20 cellular contexts compared by ENCODE assay signal in genomic region chr7:77662869-77663268, GRCh38. TPM values are rescaled to one million over a fixed set of nuclear protein-coding genes. Genes with fewer than 3 reads are reported as not detected.
DNase-seq lines count a peak whose midpoint lies in the region; ATAC-seq, FAIRE-seq and TF ChIP-seq lines count a peak whose summit lies in the region.
"Had no signal": no experiment of that assay in that cellular context is flagged by ENCODE, and none has a peak within 500 bp of the region (broad histone marks: within the 10 kb centered on the region; RNA-seq: fewer than 3 reads in every experiment).

No MANE protein-coding gene starts in this region.

- 0 out of 2 replicates have a peak overlapping the region, but pooled peaks have one; percentile 61 for H2BK20ac ChIP-seq in H1 (ENCODE audit: low read length)

- no peak for TF ChIP-seq EP300 in H1 (IDR thresholded peaks at IDR 0.05; ENCODE audit: borderline replicate concordance in 1 of 2, low read depth in 2 of 2, low read length in 2 of 2)

- no peak overlapping the region for H2BK15ac ChIP-seq in H1 (ENCODE audit: low read length)

- no peak overlapping the region for H4K91ac ChIP-seq in H1 (replicated peaks; ENCODE audit: insufficient read length, low read length)

- no peak for TF ChIP-seq CTCF in HEK293 (tag by site-specific recombination; IDR thresholded peaks at IDR 0.05)
- TF ChIP-seq CTCF in WTC11 (IDR thresholded peaks at IDR 0.05): no peak
- no peak for TF ChIP-seq CTCF in H1 (IDR thresholded peaks at IDR 0.05; ENCODE audit: control extremely low read depth in 1 of 3, insufficient read depth in 1 of 3, low read depth in 1 of 3, low read length in 3 of 3)
- TF ChIP-seq CTCF in neutrophil (IDR thresholded peaks at IDR 0.05): no peak
- no peak for TF ChIP-seq CTCF in coronary artery (IDR thresholded peaks at IDR 0.05)

- no peak overlapping the region for H4K8ac ChIP-seq in H1 (ENCODE audit: extremely low read depth, insufficient read depth, low read length)

- H3K4me2 ChIP-seq in H1 (ENCODE audit: insufficient read depth in 1 of 2, low read depth in 2 of 2, low read length in 2 of 2): no peak overlapping the region
- H3K4me2 ChIP-seq: BLaER1 treated with 17β-estradiol and CSF1 and Interleukin-3, amounts not matched to agents 10 nM and 100 nM had no signal

- H3K23ac ChIP-seq in H1 (ENCODE audit: insufficient read length): no peak overlapping the region

- H3K36me3 Mint-ChIP-seq in WTC11: 0 out of 2 replicates have a peak, but pooled peaks cover 5% of the 10 kb centered on the region
- H3K36me3 Mint-ChIP-seq: IgD-negative memory B cell had no signal

- H4K5ac ChIP-seq in H1 (ENCODE audit: insufficient read length, low read depth, low read length): no peak overlapping the region

- 70% methylated on average over 2 of the region's 2 CpGs; no CpG with 5 or more reads in 1 of the 2 experiments for WGBS in H1 (ENCODE audit: extremely low coverage in 1 of 2, insufficient coverage in 1 of 2, insufficient read length in 1 of 2, insufficient replicate concordance in 2 of 2, low coverage in 1 of 2, low lambda C conversion rate in 2 of 2, missing lambda C conversion rate in 1 of 2), 2 experiments

- peaks cover 2% of the 10 kb centered on the region; the same call in 1 of the 2 replicates for H3K4me1 Mint-ChIP-seq in WTC11
- H3K4me1 Mint-ChIP-seq: B cell, IgD-negative memory B cell had no signal

- H3K9ac ChIP-seq in H1 (replicated peaks in 1 of 4; ENCODE audit: extremely low read depth in 1 of 4, low read depth in 3 of 4, low read length in 3 of 4): no peak overlapping the region
- H3K9ac ChIP-seq: BLaER1 treated with 17β-estradiol and CSF1 and Interleukin-3, amounts not matched to agents 10 nM and 100 nM; GM23248 had no signal

- H3K4me3 Mint-ChIP-seq in WTC11: no peak overlapping the region
- H3K4me3 Mint-ChIP-seq: B cell; CD4-positive, alpha-beta T cell; IgD-negative memory B cell had no signal

- no peak for ATAC-seq in WTC11

- H3K27ac ChIP-seq in HEK293 (ENCODE audit: extremely low read depth, low read depth, low read length): no peak overlapping the region
- no peak overlapping the region for H3K27ac ChIP-seq in H1 (ENCODE audit: low read depth, low read length)
- H3K27ac ChIP-seq in neutrophil: peak overlapping the region; percentile 72
- H3K27ac ChIP-seq in coronary artery: no peak overlapping the region
- H3K27ac ChIP-seq: BLaER1 treated with 17β-estradiol and CSF1 and Interleukin-3, amounts not matched to agents 10 nM and 100 nM; GM23248 had no signal

- TF ChIP-seq RAD21 in H1 (IDR thresholded peaks at IDR 0.05 in 1 of 2, conservative IDR thresholded peaks at IDR 0.05 in 1 of 2; ENCODE audit: low read depth in 2 of 2, low read length in 2 of 2): no peak

- no peaks in the 10 kb centered on the region for H3K9me3 Mint-ChIP-seq in WTC11
- H3K9me3 Mint-ChIP-seq: CD4-positive, alpha-beta T cell; IgD-negative memory B cell had no signal

- CTCF ChIA-PET in HEK293 (lab: Yijun Ruan, JAX): no interaction called here
- CTCF ChIA-PET in WTC11 (lab: Charles Lee): no interaction called here
- CTCF ChIA-PET in H1 (lab: Charles Lee; ENCODE audit: partially characterized antibody): interaction anchor here (1.2 to 1.4 kb wide), 2 partner anchors 11 to 97 kb away, joined by 3 to 5 read pairs; no protein-coding TSS in a partner anchor

- H3K4ac ChIP-seq in H1 (replicated peaks; ENCODE audit: insufficient read length, low read depth, low read length): no peak overlapping the region

- H3K4me3 ChIP-seq in HEK293 (ENCODE audit: low read depth, low read length) (no peak overlapping the region), H1 (ENCODE audit: extremely low read depth in 1 of 4, insufficient read depth in 2 of 4, low read depth in 3 of 4, low read length in 4 of 4) (no peak overlapping the region), neutrophil (ENCODE audit: low read depth in 1 of 2, low read length in 1 of 2) (no peak overlapping the region), coronary artery (no peak overlapping the region)
- H3K4me3 ChIP-seq: BLaER1 treated with 17β-estradiol and CSF1 and Interleukin-3, amounts not matched to agents 10 nM and 100 nM; GM23248 had no signal

- no peak for TF ChIP-seq POLR2A in H1 (IDR thresholded peaks at IDR 0.05; ENCODE audit: control extremely low read depth in 1 of 2, low read depth in 2 of 2, low read length in 2 of 2)

- no peaks in the 10 kb centered on the region for H3K27me3 Mint-ChIP-seq in WTC11 (ENCODE audit: low read depth)
- H3K27me3 Mint-ChIP-seq: B cell; CD4-positive, alpha-beta T cell; IgD-negative memory B cell had no signal

- no peak overlapping the region for H3K14ac ChIP-seq in H1 (ENCODE audit: insufficient read length)

- DNase-seq in WTC11 (ENCODE audit: low spot score) (no peak), H1 (ENCODE audit: low read depth in 1 of 2, low spot score in 2 of 2) (no peak), HuH-7 (ENCODE audit: low spot score) (no peak), coronary artery (ENCODE audit: low spot score) (no peak)
- no peak for DNase-seq in stimulated activated CD4-positive, alpha-beta T cell treated with anti-CD3 and anti-CD28 coated beads, Interleukin-2, amount 100 ng/mL, for 48 hours
- DNase-seq: Caco-2; CD4-positive, alpha-beta T cell; GM23248; HCEC 1CT; KG1 had no signal

- no peak overlapping the region for H2AFZ ChIP-seq in H1 (ENCODE audit: low read length)
- H2AFZ ChIP-seq: GM23248 had no signal

- H3K18ac ChIP-seq in H1 (ENCODE audit: extremely low read depth, low read length): no peak overlapping the region

- no peak for FAIRE-seq in H1 (lab: Jason Lieb, UNC)
- FAIRE-seq: D721Med, G401.6, GM12892, GM18507, H54 had no signal

- H4K20me1 ChIP-seq in H1 (replicated peaks in 1 of 2; ENCODE audit: control insufficient read depth in 1 of 2, insufficient read depth in 2 of 2, low read length in 2 of 2): no peaks in the 10 kb centered on the region

- no peak overlapping the region for H2BK120ac ChIP-seq in H1 (replicated peaks; ENCODE audit: low read depth, low read length)

- POLR2A ChIA-PET in HEK293 (lab: Yijun Ruan, JAX): no interaction called here
- POLR2A ChIA-PET in WTC11 (lab: Charles Lee): no interaction called here
- POLR2A ChIA-PET in H1 (lab: Charles Lee; ENCODE audit: partially characterized antibody): no interaction called here

- H3K23me2 ChIP-seq in H1 (ENCODE audit: low read depth, low read length): no peaks in the 10 kb centered on the region

- H3K27ac Mint-ChIP-seq in WTC11: peak overlapping the region; percentile 82; the same call in 1 of the 2 replicates
- H3K27ac Mint-ChIP-seq: B cell; CD4-positive, alpha-beta T cell; IgD-negative memory B cell had no signal

- H3K4me1 ChIP-seq in HEK293 (ENCODE audit: control insufficient read depth, insufficient read depth, low read length) (peaks cover 3% of the 10 kb centered on the region; the same call in 1 of the 2 replicates), H1 (replicated peaks in 1 of 4; ENCODE audit: control insufficient read depth in 3 of 4, insufficient read depth in 4 of 4, low read length in 3 of 4) (no peaks in the 10 kb centered on the region), neutrophil (ENCODE audit: control insufficient read depth in 1 of 2, insufficient read depth in 1 of 2, low read depth in 1 of 2, low read length in 1 of 2) (peaks cover 29 to 35% of the 10 kb centered on the region in 2 experiments)

- H3K79me2 ChIP-seq in H1 (ENCODE audit: control insufficient read depth in 1 of 2, insufficient read depth in 2 of 2, low read length in 2 of 2): no peaks in the 10 kb centered on the region

- no peaks in the 10 kb centered on the region for H3K27me3 ChIP-seq in H1 (replicated peaks in 1 of 4; ENCODE audit: control insufficient read depth in 3 of 4, extremely low read depth in 1 of 4, insufficient read depth in 3 of 4, low read length in 3 of 4)
- no peaks in the 10 kb centered on the region for H3K27me3 ChIP-seq in neutrophil
- H3K27me3 ChIP-seq: BLaER1 treated with 17β-estradiol and CSF1 and Interleukin-3, amounts not matched to agents 10 nM and 100 nM had no signal

- H3K79me1 ChIP-seq in H1 (ENCODE audit: low read depth, low read length): no peaks in the 10 kb centered on the region

- H3K36me3 ChIP-seq in HEK293 (ENCODE audit: control insufficient read depth in 2 of 2, insufficient read depth in 1 of 2, low read length in 2 of 2): no peaks in the 10 kb centered on the region; a peak in 1 of 3 replicates
- no peaks in the 10 kb centered on the region for H3K36me3 ChIP-seq in H1 (ENCODE audit: control insufficient read depth in 2 of 4, insufficient read depth in 4 of 4, low read length in 3 of 4)
- no peaks in the 10 kb centered on the region for H3K36me3 ChIP-seq in neutrophil

- H2AK5ac ChIP-seq in H1 (ENCODE audit: low read depth, low read length): no peak overlapping the region

- no peaks in the 10 kb centered on the region for H3K9me3 ChIP-seq in HEK293 (ENCODE audit: control insufficient read depth, insufficient read depth, low read depth, low read length)
- no peaks in the 10 kb centered on the region for H3K9me3 ChIP-seq in H1 (ENCODE audit: insufficient read depth in 2 of 2, low read depth in 1 of 2, low read length in 1 of 2)
- H3K9me3 ChIP-seq in neutrophil: no peaks in the 10 kb centered on the region
- H3K9me3 ChIP-seq: BLaER1 treated with 17β-estradiol and CSF1 and Interleukin-3, amounts not matched to agents 10 nM and 100 nM; Caco-2 had no signal

- no peak overlapping the region for H2BK5ac ChIP-seq in H1 (ENCODE audit: low read depth, low read length)

- H3K56ac ChIP-seq in H1 (replicated peaks; ENCODE audit: insufficient read length, low read depth, low read length): no peak overlapping the region

- H2BK12ac ChIP-seq in H1 (ENCODE audit: low read depth, low read length): no peak overlapping the region

TF ChIP-seq in HEK293, 187 proteins besides CTCF, POLR2A, EP300 and RAD21 (continues in another document):
- peak; percentile 96 for TF ChIP-seq ZNF366 (tag by site-specific recombination; conservative IDR thresholded peaks at IDR 0.05)
- TF ChIP-seq ZNF571 (tag by site-specific recombination; IDR thresholded peaks at IDR 0.05): no peak

TF ChIP-seq in WTC11, 78 proteins besides CTCF, POLR2A, EP300 and RAD21 (continues in another document):
- TF ChIP-seq NFYB (CRISPR knock-in tag; conservative IDR thresholded peaks at IDR 0.05; ENCODE audit: low read depth): no peak
- no peak for TF ChIP-seq EMX1 (CRISPR knock-in tag; IDR thresholded peaks at IDR 0.05)

TF ChIP-seq in H1, 55 proteins besides CTCF, POLR2A, EP300 and RAD21 (continues in another document):
- TF ChIP-seq BCL11A (IDR thresholded peaks at IDR 0.05; ENCODE audit: low read depth in 2 of 2, low read length in 2 of 2) (no peak), SIX5 (IDR thresholded peaks at IDR 0.05; ENCODE audit: low read depth, low read length) (no peak)

RNA-seq across cellular contexts. Expression of gene RSBN1L, which starts 33.4 kb away (rescaled TPM):
- total RNA-seq in WTC11 (2021): 14.6 to 17.0 TPM (median 16.8 TPM) in 3 replicates
- 22.1 and 22.6 TPM in 2 replicates for total RNA-seq in H1 (2021; fragmentation: NEBNext Ultra II Directional; extraction: Animal tissue kit (Norgen Biotek cat#: 25700))
- 3.9 and 4.1 TPM in 2 replicates for polyA plus RNA-seq in H1 (2011; rRNA removed)
- 5.2 TPM for polyA plus RNA-seq in H1 (2011; cell fraction: cytosol; rRNA removed)
- polyA plus RNA-seq in H1 (2011; cell fraction: nucleus; rRNA removed): 3.2 TPM
- polyA plus RNA-seq in H1 (2012, experiment 1 of 2): 9.8 to 12.4 TPM (median 10.6 TPM) in 4 replicates
- 2.7 TPM for polyA plus RNA-seq in H1 (2012, experiment 2 of 2)
- polyA plus RNA-seq in H1 (2013, experiment 1 of 2): 11.6 TPM
- polyA plus RNA-seq in H1 (2013, experiment 2 of 2): 12.1 TPM
- polyA minus RNA-seq in H1 (2011; rRNA and poly(A)+ RNA removed): 15.6 and 20.0 TPM in 2 replicates
- 11.2 TPM for polyA minus RNA-seq in H1 (2011; cell fraction: cytosol; rRNA and poly(A)+ RNA removed)
- polyA minus RNA-seq in H1 (2011; cell fraction: nucleus; rRNA and poly(A)+ RNA removed): 21.1 TPM
